ENCODE assay signal across 28 cellular contexts in genomic region chr4:36206012-36206411, GRCh38. TPM values are rescaled to one million over a fixed set of nuclear protein-coding genes. Genes with fewer than 3 reads are reported as not detected.
DNase-seq lines count a peak whose midpoint lies in the region; ATAC-seq and TF ChIP-seq lines count a peak whose summit lies in the region.
"Had no signal": no experiment of that assay in that cellular context is flagged by ENCODE, and none has a peak within 500 bp of the region (broad histone marks: within the 10 kb centered on the region; RNA-seq: fewer than 3 reads in every experiment).

No MANE protein-coding gene starts in this region.

- no peak overlapping the region for H3K9ac ChIP-seq in neural progenitor cell
- H3K9ac ChIP-seq: BLaER1 had no signal

- POLR2A ChIA-PET in Caco-2 (lab: Charles Lee) = no interaction called here

- no peaks in the 10 kb centered on the region for H3K27me3 Mint-ChIP-seq in Caco-2 (ENCODE audit: insufficient read depth, unreplicated experiment)
- H3K27me3 Mint-ChIP-seq in GM23338 (ENCODE audit: insufficient read depth, low read depth, poor library complexity) = no peaks in the 10 kb centered on the region
- no peaks in the 10 kb centered on the region for H3K27me3 Mint-ChIP-seq in neural progenitor cell (ENCODE audit: insufficient read depth, low read depth)
- H3K27me3 Mint-ChIP-seq: activated CD4-positive, alpha-beta T cell treated with anti-CD3 and anti-CD28 coated beads, Interleukin-2, amount 10 ng/mL, durations not matched to agents 7 days and 5 days; stimulated activated naive CD8-positive, alpha-beta T cell treated with anti-CD3 and anti-CD28 coated beads, Interleukin-15, Interleukin-2, amounts not matched to agents 100 ng/mL and 50 ng/mL, for 24 hours had no signal

- H3K36me3 Mint-ChIP-seq in Caco-2 (ENCODE audit: insufficient read depth, unreplicated experiment) (no peaks in the 10 kb centered on the region), GM23338 (ENCODE audit: low read depth) (no peaks in the 10 kb centered on the region), neural progenitor cell (no peaks in the 10 kb centered on the region)

- H3K9me2 ChIP-seq in GM23338 (ENCODE audit: insufficient read depth) = no peaks in the 10 kb centered on the region

- H3K4me1 ChIP-seq in Caco-2 (no peaks in the 10 kb centered on the region), GM23338 (ENCODE audit: insufficient read depth) (peaks cover 14% of the 10 kb centered on the region), neural progenitor cell (peaks cover 6% of the 10 kb centered on the region)
- H3K4me1 ChIP-seq: gastrocnemius medialis, tibial artery had no signal

- H4K20me1 ChIP-seq in GM23338 (replicated peaks; ENCODE audit: insufficient read depth) = no peaks in the 10 kb centered on the region
- no peaks in the 10 kb centered on the region for H4K20me1 ChIP-seq in neural progenitor cell (ENCODE audit: low read depth)
- H4K20me1 ChIP-seq: BLaER1 had no signal

- H3K4me1 Mint-ChIP-seq in Caco-2 (ENCODE audit: low read depth, unreplicated experiment) (no peaks in the 10 kb centered on the region), GM23338 (peaks cover 24% of the 10 kb centered on the region), neural progenitor cell (peaks cover 17% of the 10 kb centered on the region)

- no peak overlapping the region for H3K4me2 ChIP-seq in GM23338
- no peak overlapping the region for H3K4me2 ChIP-seq in neural progenitor cell
- H3K4me2 ChIP-seq: BLaER1 had no signal

- no peaks in the 10 kb centered on the region for H3F3A ChIP-seq in GM23338 (replicated peaks; ENCODE audit: low read depth)
- no peaks in the 10 kb centered on the region for H3F3A ChIP-seq in neural progenitor cell (ENCODE audit: low read depth)

- H3K27me3 ChIP-seq in Caco-2 (replicated peaks; ENCODE audit: control insufficient read depth, insufficient read depth, low read length) (no peaks in the 10 kb centered on the region), GM23338 (ENCODE audit: insufficient read depth) (no peaks in the 10 kb centered on the region), dorsolateral prefrontal cortex (no peaks in the 10 kb centered on the region), neural progenitor cell (no peaks in the 10 kb centered on the region)
- H3K27me3 ChIP-seq: BLaER1, gastrocnemius medialis, tibial artery had no signal

- H3K36me3 ChIP-seq in Caco-2 (ENCODE audit: control insufficient read depth, insufficient read depth, low read length) (no peaks in the 10 kb centered on the region), GM23338 (ENCODE audit: insufficient read depth) (no peaks in the 10 kb centered on the region), neural progenitor cell (no peaks in the 10 kb centered on the region)
- H3K36me3 ChIP-seq: gastrocnemius medialis, tibial artery had no signal

- H3K9me3 ChIP-seq in Caco-2 (no peaks in the 10 kb centered on the region), neural progenitor cell (ENCODE audit: low read depth) (no peaks in the 10 kb centered on the region)
- H3K9me3 ChIP-seq: BLaER1, gastrocnemius medialis, tibial artery had no signal

- peak overlapping the region; percentile 33 for H3K27ac Mint-ChIP-seq in Caco-2 (ENCODE audit: unreplicated experiment)
- H3K27ac Mint-ChIP-seq in GM23338 = no peak overlapping the region
- H3K27ac Mint-ChIP-seq in neural progenitor cell = peak overlapping the region; percentile 7
- H3K27ac Mint-ChIP-seq: activated CD4-positive, alpha-beta T cell treated with anti-CD3 and anti-CD28 coated beads, Interleukin-2, amount 10 ng/mL, durations not matched to agents 7 days and 5 days; stimulated activated naive CD8-positive, alpha-beta T cell treated with anti-CD3 and anti-CD28 coated beads, Interleukin-15, Interleukin-2, amounts not matched to agents 100 ng/mL and 50 ng/mL, for 24 hours had no signal

- no peaks in the 10 kb centered on the region for H3K79me2 ChIP-seq in GM23338 (replicated peaks; ENCODE audit: insufficient read depth)
- H3K79me2 ChIP-seq in neural progenitor cell (ENCODE audit: low read depth) = no peaks in the 10 kb centered on the region

- BruUV-seq in Caco-2 (replicated peaks; lab: Mats Ljungman, UMichigan) = no TSS peak

- H2AFZ ChIP-seq in GM23338 (peak overlapping the region; percentile 21; the same call in 1 of the 2 replicates), neural progenitor cell (replicated peaks) (peak overlapping the region; percentile 31)

- CTCF ChIA-PET in Caco-2 (lab: Charles Lee) = no interaction called here

- intact Hi-C loops in Caco-2 (cut with micrococcal nuclease; ENCODE audit: unreplicated experiment) (no loop called here), dorsolateral prefrontal cortex (cut with DNase I) (no loop called here)

- H3K9me3 Mint-ChIP-seq in Caco-2 (ENCODE audit: unreplicated experiment) (no peaks in the 10 kb centered on the region), GM23338 (no peaks in the 10 kb centered on the region), neural progenitor cell (no peaks in the 10 kb centered on the region)
- H3K9me3 Mint-ChIP-seq: activated CD4-positive, alpha-beta T cell treated with anti-CD3 and anti-CD28 coated beads, Interleukin-2, amount 10 ng/mL, durations not matched to agents 7 days and 5 days; activated T-cell treated with anti-CD3 and anti-CD28 coated beads, Interleukin-2, amount 50 U/mL, for 4 hours; neural crest cell; stimulated activated naive CD8-positive, alpha-beta T cell treated with anti-CD3 and anti-CD28 coated beads, Interleukin-15, Interleukin-2, amounts not matched to agents 100 ng/mL and 50 ng/mL, for 24 hours had no signal

- DNase-seq in Caco-2 = no peak
- DNase-seq in GM23338 (ENCODE audit: low spot score) = peak; percentile 13
- no peak for DNase-seq in dorsolateral prefrontal cortex
- peak; percentile 11 for DNase-seq in neural progenitor cell (ENCODE audit: low spot score)
- DNase-seq in NCI-H2196 treated with DMSO at 0.1 percent for 48 hours (lab: John Stamatoyannopoulos, UW; ENCODE audit: unreplicated experiment) = no peak
- DNase-seq in retina = no peak
- no peak for DNase-seq in NCI-H446 treated with DMSO at 0.1 percent for 48 hours (lab: John Stamatoyannopoulos, UW)
- DNase-seq: activated CD4-positive, alpha-beta T cell treated with anti-CD3 and anti-CD28 coated beads, Interleukin-2, amount 10 ng/mL, durations not matched to agents 7 days and 5 days; activated gamma-delta T cell; activated T-cell treated with anti-CD3 and anti-CD28 coated beads, Interleukin-2, amount 50 U/mL, for 4 hours; cerebellar nuclear complex; COR-L47; gastrocnemius medialis; Kasumi-1; mammary epithelial cell; NCI-H1417; NCI-H2081 treated with DMSO at 0.1 percent for 48 hours; NCI-H446; NCI-H774; SHP77 treated with DMSO at 0.1 percent for 48 hours; stimulated activated CD8-positive, alpha-beta memory T cell treated with anti-CD3 and anti-CD28 coated beads, Interleukin-4, amount 100 ng/mL, for 48 hours; tibial artery had no signal

- no peak overlapping the region for H3K27ac ChIP-seq in GM23338 (ENCODE audit: low read depth)
- peak overlapping the region; percentile 53 to 99 (median 95) for H3K27ac ChIP-seq in dorsolateral prefrontal cortex
- H3K27ac ChIP-seq in neural progenitor cell = no peak overlapping the region
- H3K27ac ChIP-seq: BLaER1, gastrocnemius medialis, tibial artery, VCaP had no signal

- TF ChIP-seq CTCF in Caco-2 (IDR thresholded peaks at IDR 0.05; ENCODE audit: insufficient read depth in 1 of 2, low read depth in 1 of 2, low read length in 1 of 2, severe bottlenecking in 1 of 2, unreplicated experiment in 1 of 2) (no peak), GM23338 (conservative IDR thresholded peaks at IDR 0.05; ENCODE audit: low read depth in 2 of 2) (no peak), dorsolateral prefrontal cortex (IDR thresholded peaks at IDR 0.05 in 54 of 56, conservative IDR thresholded peaks at IDR 0.05 in 2 of 56; ENCODE audit: low read depth in 1 of 56, partially characterized antibody in 56 of 56) (no peak), neural progenitor cell (IDR thresholded peaks at IDR 0.05) (no peak)

- H3K4me3 Mint-ChIP-seq in Caco-2 (ENCODE audit: unreplicated experiment) = no peak overlapping the region
- H3K4me3 Mint-ChIP-seq in GM23338 = no peak overlapping the region
- H3K4me3 Mint-ChIP-seq in neural progenitor cell = no peak overlapping the region
- H3K4me3 Mint-ChIP-seq: activated CD4-positive, alpha-beta T cell treated with anti-CD3 and anti-CD28 coated beads, Interleukin-2, amount 10 ng/mL, durations not matched to agents 7 days and 5 days; activated T-cell treated with anti-CD3 and anti-CD28 coated beads, Interleukin-2, amount 50 U/mL, for 4 hours; neural crest cell; stimulated activated naive CD8-positive, alpha-beta T cell treated with anti-CD3 and anti-CD28 coated beads, Interleukin-15, Interleukin-2, amounts not matched to agents 100 ng/mL and 50 ng/mL, for 24 hours had no signal

- ATAC-seq in GM23338 = peak; percentile 29; the same call in 1 of the 3 replicates
- ATAC-seq: activated T-cell treated with anti-CD3 and anti-CD28 coated beads, Interleukin-2, amount 50 U/mL, for 4 hours; gastrocnemius medialis; sciatic nerve had no signal

- no peak overlapping the region for H3K4me3 ChIP-seq in Caco-2 (ENCODE audit: low read depth, low read length)
- H3K4me3 ChIP-seq in GM23338 = no peak overlapping the region
- H3K4me3 ChIP-seq in dorsolateral prefrontal cortex = no peak overlapping the region
- no peak overlapping the region for H3K4me3 ChIP-seq in neural progenitor cell
- H3K4me3 ChIP-seq: BLaER1, gastrocnemius medialis, tibial artery had no signal

TF ChIP-seq in GM23338, 12 proteins besides CTCF, POLR2A, EP300 and RAD21:
- TF ChIP-seq CREB1 (CRISPR knock-in tag; IDR thresholded peaks at IDR 0.05; ENCODE audit: low read depth) = no peak

RNA-seq across cellular contexts. Expression of gene ARAP2, which starts 38.3 kb away (rescaled TPM):
- 3.9 TPM in 2 replicates for total RNA-seq in Caco-2 (2022)
- 0.39 and 4.8 TPM in 2 replicates for total RNA-seq in GM23338 (2014; rRNA removed; shearing (Covaris generic))
- polyA plus RNA-seq in GM23338 (2016; fragmentation: Nextera tagmentation; extraction: Ambion mirVana) = 0.21 and 0.92 TPM in 2 replicates
- 100 to 1,000 TPM in 119 of 120 experiments, 10 to 100 TPM in 1; 87.3 to 271 (median 162) TPM for total RNA-seq in dorsolateral prefrontal cortex
- total RNA-seq in neural progenitor cell (ENCODE audit: low replicate concordance) = 0.87 and 1.6 TPM in 2 replicates
- total RNA-seq: G401 had no signal

Comparison
In these comparisons a context has a peak if more than half of its experiments do, and no peak if none do; other contexts are left out.
1. DNase-seq: peak in GM23338 (single experiment) and neural progenitor cell (single experiment); none in Caco-2 (0 of 2), dorsolateral prefrontal cortex (0 of 10), NCI-H2196 treated with DMSO at 0.1 percent for 48 hours (single experiment), retina (single experiment) and NCI-H446 treated with DMSO at 0.1 percent for 48 hours (single experiment).
2. H3K27ac ChIP-seq: peak in dorsolateral prefrontal cortex (59 of 59); none in GM23338 (single experiment) and neural progenitor cell (single experiment).
3. RNA of gene ARAP2, which starts 38.3 kb away (total RNA-seq): 87.3 to 271 TPM in dorsolateral prefrontal cortex; 0.39 to 4.8 TPM in GM23338, 3.9 TPM in Caco-2 and 0.87 to 1.6 TPM in neural progenitor cell; every median in the first group is over 10 times any median in the second.